14 cellular contexts compared by ENCODE assay signal in genomic region chr13:66210677-66211076, GRCh38.
A peak's percentile ranks its signal among the peaks of the same experiment; 100 is the strongest.
DNase-seq lines count a peak whose midpoint lies in the region; ATAC-seq and TF ChIP-seq lines count a peak whose summit lies in the region.
"Had no signal": no experiment of that assay in that cellular context is flagged by ENCODE, and none has a peak within 500 bp of the region (broad histone marks: within the 10 kb centered on the region; RNA-seq: fewer than 3 reads in every experiment).

No MANE protein-coding gene starts in this region.

- DNase-seq in A172 (ENCODE audit: low spot score) (peak; percentile 77), HFF-Myc (ENCODE audit: extremely low read depth, low read depth) (peak; percentile 12), amniotic epithelial cell (ENCODE audit: low read depth) (peak; percentile 91), hepatic stellate cell (ENCODE audit: low spot score) (peak; percentile 52), NCI-H2081 (lab: John Stamatoyannopoulos, UW) (no peak), NCI-H2171 treated with DMSO at 0.1 percent for 48 hours (lab: John Stamatoyannopoulos, UW) (no peak)
- DNase-seq: activated CD8-positive, alpha-beta T cell treated with anti-CD3 and anti-CD28 coated beads for 36 hours; activated naive CD8-positive, alpha-beta T cell treated with anti-CD3 and anti-CD28 coated beads, Interleukin-2, amount 10 ng/mL, durations not matched to agents 7 days and 5 days; BE2C; natural killer cell; NCI-H1092; NCI-H510A treated with DMSO at 0.1 percent for 48 hours had no signal

- ATAC-seq in GM18861 (IDR thresholded peaks at IDR 0.05; ENCODE audit: unreplicated experiment) (no peak), GM18870 (IDR thresholded peaks at IDR 0.05; ENCODE audit: unreplicated experiment) (no peak)
- ATAC-seq: activated CD8-positive, alpha-beta T cell treated with anti-CD3 and anti-CD28 coated beads for 36 hours; natural killer cell had no signal

- no peak for TF ChIP-seq CTCF in HFF-Myc (IDR thresholded peaks at IDR 0.05; ENCODE audit: low read depth, low read length, missing control alignments)

- no peak overlapping the region for H3K4me3 ChIP-seq in HFF-Myc (replicated peaks; ENCODE audit: low read depth, low read length)

Comparison
In these comparisons a context has a peak if more than half of its experiments do, and no peak if none do; other contexts are left out.
1. DNase-seq: peak in A172 (single experiment), HFF-Myc (single experiment), amniotic epithelial cell (single experiment) and hepatic stellate cell (single experiment); none in NCI-H2081 (0 of 2) and NCI-H2171 treated with DMSO at 0.1 percent for 48 hours (single experiment).